Comparison of ENCODE assay signal across 8 cellular contexts in genomic region chr10:92590623-92591549, GRCh38. TPM values are rescaled to one million over a fixed set of nuclear protein-coding genes. Genes with fewer than 3 reads are reported as not detected.
DNase-seq lines count a peak whose midpoint lies in the region; ATAC-seq and TF ChIP-seq lines count a peak whose summit lies in the region.

No MANE protein-coding gene starts in this region.

- H3K4me3 ChIP-seq in endocrine pancreas (ENCODE audit: control insufficient read depth, insufficient read depth, low read length) (no peak overlapping the region), uterus (peak overlapping the region; percentile 51 to 75)

- H3K9me3 ChIP-seq in endocrine pancreas (ENCODE audit: control insufficient read depth, low read length) (no peaks in the 10 kb centered on the region), uterus (no peaks in the 10 kb centered on the region)

- TF ChIP-seq CTCF in GM20000 (IDR thresholded peaks at IDR 0.05; ENCODE audit: extremely low read depth, missing control alignments) (peak; percentile 16), uterus (IDR thresholded peaks at IDR 0.05) (no peak)

- no peak for ATAC-seq in GM18520 (IDR thresholded peaks at IDR 0.05; ENCODE audit: unreplicated experiment)

- DNase-seq in ELR (ENCODE audit: low read depth) (peak; percentile 68), GM20000 (ENCODE audit: low spot score) (peak; percentile 54), HuH-7 (ENCODE audit: low spot score) (peak; percentile 29), SW480 (ENCODE audit: low spot score) (peak; percentile 32), midbrain (lab: John Stamatoyannopoulos, UW) (peak; percentile 75), uterus (peak; percentile 38 to 46)

- intact Hi-C loops in uterus (cut with DNase I; ENCODE audit: low total_unique reads), result no loop called here

- H3K36me3 ChIP-seq in endocrine pancreas (ENCODE audit: control insufficient read depth, insufficient read depth, low read length) (no peaks in the 10 kb centered on the region), uterus (no peaks in the 10 kb centered on the region)

- H3K27me3 ChIP-seq in endocrine pancreas (ENCODE audit: control insufficient read depth, insufficient read depth, low read length) (no peaks in the 10 kb centered on the region), uterus (no peaks in the 10 kb centered on the region)

- peak overlapping the region; percentile 32 for H3K9ac ChIP-seq in endocrine pancreas (ENCODE audit: control insufficient read depth, insufficient read depth, low read length)

- H3K4me1 ChIP-seq in endocrine pancreas (ENCODE audit: control insufficient read depth, insufficient read depth, low read length), result peaks cover 3% of the 10 kb centered on the region
- no peaks in the 10 kb centered on the region for H3K4me1 ChIP-seq in uterus

- peak overlapping the region; percentile 87 to 96 for H3K27ac ChIP-seq in uterus

- TF ChIP-seq POLR2A in uterus (IDR thresholded peaks at IDR 0.05), result no peak

RNA-seq across cellular contexts. Expression of gene KIF11, which starts 2.0 kb away (rescaled TPM):
- total RNA-seq in uterus, result 10 to 100 TPM in 1 of 4 donors, 1 to 10 TPM in 1, not detected in 2; 1.0 to 31.0 TPM

RNA-seq across cellular contexts. Expression of gene IDE, which starts 17.0 kb away (rescaled TPM):
- total RNA-seq in uterus, result 10 to 100 TPM; 22.6 to 59.7 (median 43.0) TPM
